Comparison of ENCODE assay signal across 1 cellular context in genomic region chr6:170291271-170292110, GRCh38.
A peak's percentile ranks its signal among the peaks of the same experiment; 100 is the strongest.
TF ChIP-seq lines count a peak whose summit lies in the region.

No MANE protein-coding gene starts in this region.

TF ChIP-seq in HepG2, 621 proteins besides CTCF, POLR2A, EP300 and RAD21 (continued from another document):
- TF ChIP-seq ZNF691 (CRISPR knock-in tag; IDR thresholded peaks at IDR 0.05; ENCODE audit: borderline replicate concordance, low read depth): no peak
- no peak for TF ChIP-seq ATM (IDR thresholded peaks at IDR 0.05; ENCODE audit: borderline replicate concordance)
- TF ChIP-seq FOXM1 (CRISPR knock-in tag; IDR thresholded peaks at IDR 0.05): no peak
- no peak for TF ChIP-seq AHR (CRISPR knock-in tag; IDR thresholded peaks at IDR 0.05)
- TF ChIP-seq HMGXB4 (CRISPR knock-in tag; IDR thresholded peaks at IDR 0.05; ENCODE audit: borderline replicate concordance in 1 of 2, low read depth in 1 of 2): no peak
- no peak for TF ChIP-seq YEATS4 (CRISPR knock-in tag; IDR thresholded peaks at IDR 0.05; ENCODE audit: borderline replicate concordance)
- TF ChIP-seq ONECUT2 (CRISPR knock-in tag; IDR thresholded peaks at IDR 0.05): no peak
- TF ChIP-seq HNRNPLL (IDR thresholded peaks at IDR 0.05; ENCODE audit: low read depth, low read length, poor library complexity, severe bottlenecking): peak; percentile 75
- TF ChIP-seq ZNF800 (CRISPR knock-in tag; IDR thresholded peaks at IDR 0.05): peak; percentile 88; the same call in 1 of the 2 replicates
- no peak for TF ChIP-seq CSRNP2 (CRISPR knock-in tag; conservative IDR thresholded peaks at IDR 0.05; ENCODE audit: low read depth)
- TF ChIP-seq ZNF275 (CRISPR knock-in tag; IDR thresholded peaks at IDR 0.05; ENCODE audit: borderline replicate concordance): no peak
- TF ChIP-seq FOXA3 (CRISPR knock-in tag; IDR thresholded peaks at IDR 0.05): no peak
- TF ChIP-seq ZBTB49 (CRISPR knock-in tag; IDR thresholded peaks at IDR 0.05; ENCODE audit: borderline replicate concordance): no peak
- no peak for TF ChIP-seq RNF2 (conservative IDR thresholded peaks at IDR 0.05; ENCODE audit: low read depth)
- TF ChIP-seq ZNF12 (CRISPR knock-in tag; IDR thresholded peaks at IDR 0.05): peak; percentile 82
- no peak for TF ChIP-seq ZNF660 (CRISPR knock-in tag; IDR thresholded peaks at IDR 0.05; ENCODE audit: borderline replicate concordance, low read depth)
- TF ChIP-seq HMGA1 (CRISPR knock-in tag; conservative IDR thresholded peaks at IDR 0.05): no peak
- 0 out of 2 replicates have a peak, but pooled peaks have one; percentile 24 for TF ChIP-seq MTA1 (CRISPR knock-in tag; IDR thresholded peaks at IDR 0.05; ENCODE audit: borderline replicate concordance)
- no peak for TF ChIP-seq TOE1 (CRISPR knock-in tag; IDR thresholded peaks at IDR 0.05)
- TF ChIP-seq ZNF350 (CRISPR knock-in tag; IDR thresholded peaks at IDR 0.05; ENCODE audit: borderline replicate concordance, low read depth): no peak
- TF ChIP-seq ZNF44 (CRISPR knock-in tag; IDR thresholded peaks at IDR 0.05): no peak
- TF ChIP-seq IKZF5 (CRISPR knock-in tag; IDR thresholded peaks at IDR 0.05): no peak
- no peak for TF ChIP-seq FOSL1 (CRISPR knock-in tag; IDR thresholded peaks at IDR 0.05; ENCODE audit: borderline replicate concordance)
- TF ChIP-seq NR3C1 (CRISPR knock-in tag; IDR thresholded peaks at IDR 0.05): no peak
